ENCODE assay signal across 17 cellular contexts in genomic region chr5:179749857-179750508, GRCh38. TPM values are rescaled to one million over a fixed set of nuclear protein-coding genes. Genes with fewer than 3 reads are reported as not detected.
DNase-seq lines count a peak whose midpoint lies in the region; ATAC-seq and TF ChIP-seq lines count a peak whose summit lies in the region.
"Had no signal": no experiment of that assay in that cellular context is flagged by ENCODE, and none has a peak within 500 bp of the region (broad histone marks: within the 10 kb centered on the region; RNA-seq: fewer than 3 reads in every experiment).

No MANE protein-coding gene starts in this region.

- H3K27me3 ChIP-seq in GM23338 (ENCODE audit: insufficient read depth) = no peaks in the 10 kb centered on the region
- H3K27me3 ChIP-seq: body of pancreas, ovary, vagina had no signal

- peaks cover 15% of the 10 kb centered on the region for H3K4me1 ChIP-seq in GM23338 (ENCODE audit: insufficient read depth)

- H3K36me3 ChIP-seq in GM23338 (ENCODE audit: insufficient read depth) = peaks cover 3% of the 10 kb centered on the region; the same call in 1 of the 2 replicates
- H3K36me3 ChIP-seq: ovary had no signal

- ATAC-seq in GM23338 (peak; percentile 62), GM19328 (IDR thresholded peaks at IDR 0.05; ENCODE audit: unreplicated experiment) (no peak)
- no peak for ATAC-seq in activated T-helper 17 cell treated with anti-CD3 and anti-CD28 coated beads, Interleukin-2, amount 50 U/mL, for 72 hours (replicated peaks)
- no peak for ATAC-seq in activated CD4-positive, CD25-positive, alpha-beta regulatory T cell treated with anti-CD3 and anti-CD28 coated beads, Interleukin-2, amount 50 U/mL, for 24 hours
- ATAC-seq: activated CD8-positive, alpha-beta T cell treated with anti-CD3 and anti-CD28 coated beads for 36 hours; body of pancreas had no signal

- peaks cover 41% of the 10 kb centered on the region for H4K20me1 ChIP-seq in GM23338 (replicated peaks; ENCODE audit: insufficient read depth)

- peaks cover 39% of the 10 kb centered on the region for H3K4me1 Mint-ChIP-seq in activated CD4-positive, alpha-beta memory T cell treated with anti-CD3 and anti-CD28 coated beads for 36 hours (ENCODE audit: low read depth)
- peaks cover 15% of the 10 kb centered on the region for H3K4me1 Mint-ChIP-seq in activated CD4-positive, alpha-beta memory T cell treated with anti-CD3 and anti-CD28 coated beads, Interleukin-2, amount 10 ng/mL, durations not matched to agents 7 days and 5 days
- peaks cover 16% of the 10 kb centered on the region for H3K4me1 Mint-ChIP-seq in GM23338
- peaks cover 40% of the 10 kb centered on the region for H3K4me1 Mint-ChIP-seq in activated T-helper 17 cell treated with anti-CD3 and anti-CD28 coated beads, Interleukin-2, amount 50 U/mL, for 72 hours
- peaks cover 18% of the 10 kb centered on the region for H3K4me1 Mint-ChIP-seq in nephron progenitor cell

- no peaks in the 10 kb centered on the region for H3K27me3 Mint-ChIP-seq in activated CD4-positive, alpha-beta memory T cell treated with anti-CD3 and anti-CD28 coated beads for 36 hours
- no peaks in the 10 kb centered on the region for H3K27me3 Mint-ChIP-seq in activated CD4-positive, alpha-beta memory T cell treated with anti-CD3 and anti-CD28 coated beads, Interleukin-2, amount 10 ng/mL, durations not matched to agents 7 days and 5 days
- H3K27me3 Mint-ChIP-seq in GM23338 (ENCODE audit: insufficient read depth, low read depth, poor library complexity) (peaks cover 4% of the 10 kb centered on the region), nephron progenitor cell (ENCODE audit: low read depth, poor library complexity) (no peaks in the 10 kb centered on the region)
- no peaks in the 10 kb centered on the region for H3K27me3 Mint-ChIP-seq in activated T-helper 17 cell treated with anti-CD3 and anti-CD28 coated beads, Interleukin-2, amount 50 U/mL, for 72 hours
- H3K27me3 Mint-ChIP-seq: activated CD8-positive, alpha-beta T cell treated with anti-CD3 and anti-CD28 coated beads for 36 hours; activated naive CD8-positive, alpha-beta T cell treated with anti-CD3 and anti-CD28 coated beads, Interleukin-2, amount 10 ng/mL, durations not matched to agents 7 days and 5 days; IgD-negative memory B cell had no signal

- H3K9me2 ChIP-seq in GM23338 (ENCODE audit: insufficient read depth) = no peaks in the 10 kb centered on the region

- no peak overlapping the region for H3K4me2 ChIP-seq in GM23338

- H3K27ac ChIP-seq in GM23338 (ENCODE audit: low read depth) = 0 out of 2 replicates have a peak overlapping the region, but pooled peaks have one; percentile 39
- H3K27ac ChIP-seq: body of pancreas, HL-60, ovary, vagina had no signal

- peak; percentile 21 to 39 for TF ChIP-seq CTCF in GM23338 (conservative IDR thresholded peaks at IDR 0.05; ENCODE audit: low read depth in 2 of 2)
- no peak for TF ChIP-seq CTCF in nephron progenitor cell (IDR thresholded peaks at IDR 0.05)

- POLR2A ChIA-PET in activated CD4-positive, alpha-beta memory T cell treated with anti-CD3 and anti-CD28 coated beads for 36 hours (lab: Charles Lee) = interaction anchor here (1.5 kb wide), 1 partner anchor 12 kb away, joined by 4 read pairs; no protein-coding TSS in a partner anchor
- POLR2A ChIA-PET in activated CD4-positive, alpha-beta memory T cell treated with anti-CD3 and anti-CD28 coated beads, Interleukin-2, amount 10 ng/mL, durations not matched to agents 7 days and 5 days (lab: Charles Lee) = no interaction called here

- H3K36me3 Mint-ChIP-seq in activated CD4-positive, alpha-beta memory T cell treated with anti-CD3 and anti-CD28 coated beads for 36 hours = peaks cover 5% of the 10 kb centered on the region
- H3K36me3 Mint-ChIP-seq in activated CD4-positive, alpha-beta memory T cell treated with anti-CD3 and anti-CD28 coated beads, Interleukin-2, amount 10 ng/mL, durations not matched to agents 7 days and 5 days (ENCODE audit: low read depth) = peaks cover 33% of the 10 kb centered on the region
- peaks cover 20% of the 10 kb centered on the region for H3K36me3 Mint-ChIP-seq in GM23338 (ENCODE audit: low read depth)
- H3K36me3 Mint-ChIP-seq in activated T-helper 17 cell treated with anti-CD3 and anti-CD28 coated beads, Interleukin-2, amount 50 U/mL, for 72 hours (ENCODE audit: low read depth) = peaks cover 63% of the 10 kb centered on the region
- H3K36me3 Mint-ChIP-seq in nephron progenitor cell (ENCODE audit: low read depth) = peaks cover 67% of the 10 kb centered on the region

- no peak overlapping the region for H3K4me3 Mint-ChIP-seq in activated CD4-positive, alpha-beta memory T cell treated with anti-CD3 and anti-CD28 coated beads for 36 hours
- H3K4me3 Mint-ChIP-seq in activated CD4-positive, alpha-beta memory T cell treated with anti-CD3 and anti-CD28 coated beads, Interleukin-2, amount 10 ng/mL, durations not matched to agents 7 days and 5 days = no peak overlapping the region
- H3K4me3 Mint-ChIP-seq in GM23338 (no peak overlapping the region), nephron progenitor cell (no peak overlapping the region)
- H3K4me3 Mint-ChIP-seq in activated T-helper 17 cell treated with anti-CD3 and anti-CD28 coated beads, Interleukin-2, amount 50 U/mL, for 72 hours = no peak overlapping the region
- H3K4me3 Mint-ChIP-seq: activated CD8-positive, alpha-beta T cell treated with anti-CD3 and anti-CD28 coated beads for 36 hours; activated naive CD8-positive, alpha-beta T cell treated with anti-CD3 and anti-CD28 coated beads, Interleukin-2, amount 10 ng/mL, durations not matched to agents 7 days and 5 days; IgD-negative memory B cell; T-helper 1 cell treated with Interleukin-12 subunit alpha and Interleukin-12 subunit beta and Interleukin-4 antibody, amounts not matched to agents 30 μg/mL and 1 μg/mL, for 36 hours had no signal

- no peak for DNase-seq in activated CD4-positive, alpha-beta memory T cell treated with anti-CD3 and anti-CD28 coated beads for 36 hours
- no peak for DNase-seq in activated CD4-positive, alpha-beta memory T cell treated with anti-CD3 and anti-CD28 coated beads, Interleukin-2, amount 10 ng/mL, durations not matched to agents 7 days and 5 days
- DNase-seq in GM23338 (ENCODE audit: low spot score) (peak; percentile 35), nephron progenitor cell (no peak), RKO (ENCODE audit: low spot score) (no peak)
- DNase-seq: activated CD8-positive, alpha-beta T cell treated with anti-CD3 and anti-CD28 coated beads for 36 hours; activated naive CD8-positive, alpha-beta T cell treated with anti-CD3 and anti-CD28 coated beads, Interleukin-2, amount 10 ng/mL, durations not matched to agents 7 days and 5 days had no signal

- CTCF ChIA-PET in activated CD4-positive, alpha-beta memory T cell treated with anti-CD3 and anti-CD28 coated beads for 36 hours (lab: Charles Lee) = interaction anchor here (0.6 to 3.4 kb wide), 4 partner anchors 10 to 206 kb away, joined by 3 to 14 read pairs (median 4); no protein-coding TSS in a partner anchor
- CTCF ChIA-PET in activated CD4-positive, alpha-beta memory T cell treated with anti-CD3 and anti-CD28 coated beads, Interleukin-2, amount 10 ng/mL, durations not matched to agents 7 days and 5 days (lab: Charles Lee) = no interaction called here

- peaks cover 98% of the 10 kb centered on the region for H3K79me2 ChIP-seq in GM23338 (replicated peaks; ENCODE audit: insufficient read depth)

- intact Hi-C loops in activated CD4-positive, alpha-beta memory T cell treated with anti-CD3 and anti-CD28 coated beads for 36 hours (cut with micrococcal nuclease) = no loop called here

- no peaks in the 10 kb centered on the region for H3K9me3 Mint-ChIP-seq in activated CD4-positive, alpha-beta memory T cell treated with anti-CD3 and anti-CD28 coated beads for 36 hours
- H3K9me3 Mint-ChIP-seq in activated CD4-positive, alpha-beta memory T cell treated with anti-CD3 and anti-CD28 coated beads, Interleukin-2, amount 10 ng/mL, durations not matched to agents 7 days and 5 days = no peaks in the 10 kb centered on the region
- H3K9me3 Mint-ChIP-seq in GM23338 (no peaks in the 10 kb centered on the region; the same call in 1 of the 3 replicates), nephron progenitor cell (peaks cover 20% of the 10 kb centered on the region)
- no peaks in the 10 kb centered on the region for H3K9me3 Mint-ChIP-seq in activated T-helper 17 cell treated with anti-CD3 and anti-CD28 coated beads, Interleukin-2, amount 50 U/mL, for 72 hours
- H3K9me3 Mint-ChIP-seq: activated CD8-positive, alpha-beta T cell treated with anti-CD3 and anti-CD28 coated beads for 36 hours; activated naive CD8-positive, alpha-beta T cell treated with anti-CD3 and anti-CD28 coated beads, Interleukin-2, amount 10 ng/mL, durations not matched to agents 7 days and 5 days; IgD-negative memory B cell; T-helper 1 cell treated with Interleukin-12 subunit alpha and Interleukin-12 subunit beta and Interleukin-4 antibody, amounts not matched to agents 30 μg/mL and 1 μg/mL, for 36 hours had no signal

- peaks cover 14% of the 10 kb centered on the region; the same call in 1 of the 2 replicates for H3F3A ChIP-seq in GM23338 (replicated peaks; ENCODE audit: low read depth)

- no peak overlapping the region for H3K4me3 ChIP-seq in GM23338
- H3K4me3 ChIP-seq: body of pancreas, ovary, vagina had no signal

- no peak overlapping the region for H2AFZ ChIP-seq in GM23338

- H3K27ac Mint-ChIP-seq in activated CD4-positive, alpha-beta memory T cell treated with anti-CD3 and anti-CD28 coated beads for 36 hours = peak overlapping the region; percentile 2
- no peak overlapping the region for H3K27ac Mint-ChIP-seq in activated CD4-positive, alpha-beta memory T cell treated with anti-CD3 and anti-CD28 coated beads, Interleukin-2, amount 10 ng/mL, durations not matched to agents 7 days and 5 days
- H3K27ac Mint-ChIP-seq in GM23338 (0 out of 2 replicates have a peak overlapping the region, but pooled peaks have one; percentile 32), nephron progenitor cell (peak overlapping the region; percentile 57)
- H3K27ac Mint-ChIP-seq in activated T-helper 17 cell treated with anti-CD3 and anti-CD28 coated beads, Interleukin-2, amount 50 U/mL, for 72 hours = peak overlapping the region; percentile 48
- H3K27ac Mint-ChIP-seq: IgD-negative memory B cell; T-helper 1 cell treated with Interleukin-12 subunit alpha and Interleukin-12 subunit beta and Interleukin-4 antibody, amounts not matched to agents 30 μg/mL and 1 μg/mL, for 36 hours had no signal

RNA-seq across cellular contexts. Expression of gene MAML1, which starts 17.4 kb away (rescaled TPM):
- 10 to 100 TPM; 20.3 to 22.2 TPM for total RNA-seq in activated CD4-positive, alpha-beta memory T cell treated with anti-CD3 and anti-CD28 coated beads for 36 hours
- total RNA-seq in activated CD4-positive, alpha-beta memory T cell treated with anti-CD3 and anti-CD28 coated beads, Interleukin-2, amount 10 ng/mL, durations not matched to agents 7 days and 5 days = 10 to 100 TPM; 33.3 to 35.2 TPM
- total RNA-seq in GM23338 (2014; rRNA removed; shearing (Covaris generic)) = 43.8 and 43.9 TPM in 2 replicates
- polyA plus RNA-seq in GM23338 (2016; fragmentation: Nextera tagmentation; extraction: Ambion mirVana) = 9.6 and 9.8 TPM in 2 replicates
- total RNA-seq in activated T-helper 17 cell treated with anti-CD3 and anti-CD28 coated beads, Interleukin-2, amount 50 U/mL, for 72 hours = 10 to 100 TPM; 26.7 to 42.4 TPM

RNA-seq across cellular contexts. Expression of gene LTC4S, which starts 43.8 kb away (rescaled TPM):
- total RNA-seq in activated CD4-positive, alpha-beta memory T cell treated with anti-CD3 and anti-CD28 coated beads for 36 hours = 1 to 10 TPM in 1 of 2 experiments, under 1 TPM in 1; 0.48 to 1.1 TPM
- 1 to 10 TPM; 2.1 to 3.3 TPM for total RNA-seq in activated CD4-positive, alpha-beta memory T cell treated with anti-CD3 and anti-CD28 coated beads, Interleukin-2, amount 10 ng/mL, durations not matched to agents 7 days and 5 days
- 1.2 and 10.1 TPM in 2 replicates for total RNA-seq in GM23338 (2014; rRNA removed; shearing (Covaris generic))
- 4.0 and 5.8 TPM in 2 replicates for polyA plus RNA-seq in GM23338 (2016; fragmentation: Nextera tagmentation; extraction: Ambion mirVana)
- 1 to 10 TPM; 1.3 to 1.4 TPM for total RNA-seq in activated T-helper 17 cell treated with anti-CD3 and anti-CD28 coated beads, Interleukin-2, amount 50 U/mL, for 72 hours
- total RNA-seq: M059J had no signal

RNA-seq across cellular contexts. Expression of gene CANX, which starts 51.2 kb away (rescaled TPM):
- 100 to 1,000 TPM; 531 to 534 TPM for total RNA-seq in activated CD4-positive, alpha-beta memory T cell treated with anti-CD3 and anti-CD28 coated beads for 36 hours
- 100 to 1,000 TPM; 418 to 428 TPM for total RNA-seq in activated CD4-positive, alpha-beta memory T cell treated with anti-CD3 and anti-CD28 coated beads, Interleukin-2, amount 10 ng/mL, durations not matched to agents 7 days and 5 days
- 440 and 530 TPM in 2 replicates for total RNA-seq in GM23338 (2014; rRNA removed; shearing (Covaris generic))
- 163 and 177 TPM in 2 replicates for polyA plus RNA-seq in GM23338 (2016; fragmentation: Nextera tagmentation; extraction: Ambion mirVana)
- 100 to 1,000 TPM; 605 to 614 TPM for total RNA-seq in activated T-helper 17 cell treated with anti-CD3 and anti-CD28 coated beads, Interleukin-2, amount 50 U/mL, for 72 hours

RNA-seq across cellular contexts. Expression of gene MGAT4B, which starts 56.7 kb away (rescaled TPM):
- total RNA-seq in activated CD4-positive, alpha-beta memory T cell treated with anti-CD3 and anti-CD28 coated beads for 36 hours = 10 to 100 TPM; 95.8 to 96.8 TPM
- total RNA-seq in activated CD4-positive, alpha-beta memory T cell treated with anti-CD3 and anti-CD28 coated beads, Interleukin-2, amount 10 ng/mL, durations not matched to agents 7 days and 5 days = 10 to 100 TPM; 94.8 to 95.7 TPM
- total RNA-seq in GM23338 (2014; rRNA removed; shearing (Covaris generic)) = 101 and 102 TPM in 2 replicates
- 32.3 and 37.7 TPM in 2 replicates for polyA plus RNA-seq in GM23338 (2016; fragmentation: Nextera tagmentation; extraction: Ambion mirVana)
- total RNA-seq in activated T-helper 17 cell treated with anti-CD3 and anti-CD28 coated beads, Interleukin-2, amount 50 U/mL, for 72 hours = 10 to 100 TPM; 56.1 to 68.5 TPM
